27 cellular contexts compared by ENCODE assay signal in the genomic region with DNA sequence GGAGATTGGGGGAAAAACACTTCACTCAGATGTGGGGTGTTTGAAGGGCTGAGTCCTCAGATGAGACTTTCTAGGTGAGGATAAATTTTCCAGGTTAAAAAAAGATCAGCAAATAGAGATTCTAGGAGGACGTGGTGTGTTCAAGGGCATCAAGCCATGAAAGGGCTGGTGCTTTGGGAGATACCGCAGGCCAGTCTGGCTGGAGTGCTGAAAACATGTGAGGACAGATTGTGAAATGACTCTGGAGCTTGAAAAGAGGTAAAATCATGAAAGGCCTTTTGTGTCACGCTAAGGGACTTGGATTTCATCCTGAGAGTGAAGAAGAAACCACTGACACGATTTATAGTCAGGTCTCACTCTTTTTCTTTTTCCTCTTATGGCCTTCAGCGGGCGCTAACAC.
"Had no signal": no experiment of that assay in that cellular context is flagged by ENCODE, and none has a peak within 500 bp of the region (broad histone marks: within the 10 kb centered on the region; RNA-seq: fewer than 3 reads in every experiment).

No MANE protein-coding gene starts in this region.

- H3K4me1 Mint-ChIP-seq: activated naive CD4-positive, alpha-beta T cell treated with anti-CD3 and anti-CD28 coated beads, Interleukin-2, amount 10 ng/mL, durations not matched to agents 7 days and 5 days; endodermal cell; memory B cell; naive thymus-derived CD8-positive, alpha-beta T cell; neural crest cell had no signal

- DNase-seq: activated CD4-positive, alpha-beta T cell treated with anti-CD3 and anti-CD28 coated beads for 48 hours; activated CD4-positive, alpha-beta T cell treated with anti-CD3 and anti-CD28 coated beads, Interleukin-2, amount 50 U/mL, for 48 hours; activated CD8-positive, alpha-beta memory T cell treated with anti-CD3 and anti-CD28 coated beads for 24 hours; activated effector memory CD4-positive, alpha-beta T cell treated with anti-CD3 and anti-CD28 coated beads, Interleukin-2, amount 50 U/mL, for 16 hours; activated naive CD4-positive, alpha-beta T cell treated with anti-CD3 and anti-CD28 coated beads, Interleukin-2, amount 10 ng/mL, durations not matched to agents 7 days and 5 days; activated T-cell treated with anti-CD3 and anti-CD28 coated beads, Interleukin-2, amount 50 U/mL, for 1 hour; amniotic stem cell; brain microvascular endothelial cell; central memory CD4-positive, alpha-beta T cell; endodermal cell; foreskin fibroblast; head of caudate nucleus; naive thymus-derived CD8-positive, alpha-beta T cell; nucleus accumbens; psoas muscle; stimulated activated CD4-positive, alpha-beta T cell treated with anti-CD3 and anti-CD28 coated beads, Interleukin-2, amount 100 ng/mL, for 48 hours; stimulated activated naive CD4-positive, alpha-beta T cell treated with Interleukin-2 at 50 U/mL for 16 hours; trophoblast cell; uterus; WERI-Rb-1 had no signal

- H3K9me3 Mint-ChIP-seq: activated naive CD4-positive, alpha-beta T cell treated with anti-CD3 and anti-CD28 coated beads, Interleukin-2, amount 10 ng/mL, durations not matched to agents 7 days and 5 days; activated T-helper 1 cell treated with anti-CD3 and anti-CD28 coated beads, Interleukin-12 subunit alpha, Interleukin-12 subunit beta, Interleukin-2, Interleukin-4 antibody, amounts not matched to agents 30 ng/mL and 10 ng/mL and 1 ng/mL, durations not matched to agents 14 hours and 24 hours and 36 hours; dendritic cell treated with granulocyte-macrophage colony-stimulating factor and Interleukin-4, amounts not matched to agents 40 ng/mL and 50 ng/mL, for 4 days; endodermal cell had no signal

- H3K4me3 ChIP-seq: psoas muscle, uterus had no signal

- H3K27me3 ChIP-seq: brain microvascular endothelial cell, uterus had no signal

- H3K27me3 Mint-ChIP-seq: activated naive CD4-positive, alpha-beta T cell treated with anti-CD3 and anti-CD28 coated beads, Interleukin-2, amount 10 ng/mL, durations not matched to agents 7 days and 5 days; dendritic cell treated with granulocyte-macrophage colony-stimulating factor and Interleukin-4, amounts not matched to agents 40 ng/mL and 50 ng/mL, for 4 days; memory B cell had no signal

- H3K4me1 ChIP-seq: parathyroid adenoma, psoas muscle, uterus had no signal

- H3K36me3 ChIP-seq: brain microvascular endothelial cell, uterus, WERI-Rb-1 had no signal

- H3K4me3 Mint-ChIP-seq: activated naive CD4-positive, alpha-beta T cell treated with anti-CD3 and anti-CD28 coated beads, Interleukin-2, amount 10 ng/mL, durations not matched to agents 7 days and 5 days; activated T-helper 1 cell treated with anti-CD3 and anti-CD28 coated beads, Interleukin-12 subunit alpha, Interleukin-12 subunit beta, Interleukin-2, Interleukin-4 antibody, amounts not matched to agents 30 ng/mL and 10 ng/mL and 1 ng/mL, durations not matched to agents 14 hours and 24 hours and 36 hours; dendritic cell treated with granulocyte-macrophage colony-stimulating factor and Interleukin-4, amounts not matched to agents 40 ng/mL and 50 ng/mL, for 4 days; endodermal cell; memory B cell; naive thymus-derived CD8-positive, alpha-beta T cell; neural crest cell had no signal

- H3K9me3 ChIP-seq: psoas muscle, uterus had no signal

- H3K27ac Mint-ChIP-seq: activated naive CD4-positive, alpha-beta T cell treated with anti-CD3 and anti-CD28 coated beads, Interleukin-2, amount 10 ng/mL, durations not matched to agents 7 days and 5 days; activated T-helper 1 cell treated with anti-CD3 and anti-CD28 coated beads, Interleukin-12 subunit alpha, Interleukin-12 subunit beta, Interleukin-2, Interleukin-4 antibody, amounts not matched to agents 30 ng/mL and 10 ng/mL and 1 ng/mL, durations not matched to agents 14 hours and 24 hours and 36 hours; dendritic cell treated with granulocyte-macrophage colony-stimulating factor and Interleukin-4, amounts not matched to agents 40 ng/mL and 50 ng/mL, for 4 days; endodermal cell; memory B cell; naive thymus-derived CD8-positive, alpha-beta T cell had no signal

- ATAC-seq: activated CD4-positive, CD25-positive, alpha-beta regulatory T cell treated with anti-CD3 and anti-CD28 coated beads, Interleukin-2, amount 50 U/mL, for 24 hours; esophagus mucosa; naive thymus-derived CD8-positive, alpha-beta T cell; psoas muscle had no signal

- H3K36me3 Mint-ChIP-seq: activated naive CD4-positive, alpha-beta T cell treated with anti-CD3 and anti-CD28 coated beads, Interleukin-2, amount 10 ng/mL, durations not matched to agents 7 days and 5 days; memory B cell; naive thymus-derived CD8-positive, alpha-beta T cell had no signal

- H3K27ac ChIP-seq: brain microvascular endothelial cell, parathyroid adenoma, psoas muscle, uterus, WERI-Rb-1 had no signal
